In genomic region chr4:33650036-33650435, GRCh38 we compare ENCODE assay signal across 22 cellular contexts.
"Had no signal": no experiment of that assay in that cellular context is flagged by ENCODE, and none has a peak within 500 bp of the region (broad histone marks: within the 10 kb centered on the region; RNA-seq: fewer than 3 reads in every experiment).

No MANE protein-coding gene starts in this region.

- ATAC-seq: heart left ventricle; naive thymus-derived CD8-positive, alpha-beta T cell; right lobe of liver; stimulated activated naive B cell treated with anti-CD40 and anti-IgM and Interleukin-4, amounts not matched to agents 10 μg/mL and 1 μg/mL and 100 μg/mL, for 72 hours; stimulated activated naive CD8-positive, alpha-beta T cell treated with anti-CD3 and anti-CD28 coated beads, Interleukin-15, Interleukin-2, amounts not matched to agents 100 U/mL and 50 U/mL, for 24 hours had no signal

- H3K36me3 ChIP-seq: heart left ventricle, left ventricle myocardium inferior, neural progenitor cell, right atrium auricular region, right lobe of liver, stomach, thyroid gland, transverse colon, upper lobe of left lung had no signal

- H3K27me3 Mint-ChIP-seq: naive thymus-derived CD8-positive, alpha-beta T cell; stimulated activated naive B cell treated with anti-CD40 and anti-IgM and Interleukin-4, amounts not matched to agents 10 μg/mL and 1 μg/mL and 100 μg/mL, for 72 hours had no signal

- H3K4me1 ChIP-seq: heart left ventricle, left ventricle myocardium inferior, neural progenitor cell, parathyroid adenoma, right atrium auricular region, right lobe of liver, stomach, testis, thyroid gland, transverse colon, upper lobe of left lung had no signal

- H3K27ac ChIP-seq: heart left ventricle, left ventricle myocardium inferior, neural progenitor cell, parathyroid adenoma, right atrium auricular region, right lobe of liver, stomach, testis, thyroid gland, transverse colon, upper lobe of left lung had no signal

- H3K27ac Mint-ChIP-seq: naive thymus-derived CD8-positive, alpha-beta T cell; nephron progenitor cell; neural progenitor cell; stimulated activated naive B cell treated with anti-CD40 and anti-IgM and Interleukin-4, amounts not matched to agents 10 μg/mL and 1 μg/mL and 100 μg/mL, for 72 hours had no signal

- H3K4me1 Mint-ChIP-seq: naive thymus-derived CD8-positive, alpha-beta T cell; nephron progenitor cell; neural progenitor cell; stimulated activated naive B cell treated with anti-CD40 and anti-IgM and Interleukin-4, amounts not matched to agents 10 μg/mL and 1 μg/mL and 100 μg/mL, for 72 hours had no signal

- H3K4me3 ChIP-seq: heart left ventricle, left ventricle myocardium inferior, lung, neural progenitor cell, right atrium auricular region, right lobe of liver, stomach, testis, thyroid gland, transverse colon, upper lobe of left lung had no signal

- H3K4me3 Mint-ChIP-seq: naive thymus-derived CD8-positive, alpha-beta T cell; nephron progenitor cell; neural progenitor cell; stimulated activated naive B cell treated with anti-CD40 and anti-IgM and Interleukin-4, amounts not matched to agents 10 μg/mL and 1 μg/mL and 100 μg/mL, for 72 hours had no signal

- DNase-seq: heart left ventricle; hypothalamus; islet precursor cell; left ventricle myocardium inferior; naive thymus-derived CD8-positive, alpha-beta T cell; nephron progenitor cell; right lobe of liver; stimulated activated CD4-positive, alpha-beta T cell treated with anti-CD3 and anti-CD28 coated beads, Interleukin-12 subunit alpha, Interleukin-12 subunit beta, amount 100 ng/mL, for 4 hours; stimulated activated CD4-positive, alpha-beta T cell treated with anti-CD3 and anti-CD28 coated beads, Interleukin-15, amount 100 ng/mL, for 24 hours; stimulated activated CD4-positive, alpha-beta T cell treated with anti-CD3 and anti-CD28 coated beads, Interleukin-2, amount 100 ng/mL, for 24 hours; stimulated activated CD4-positive, alpha-beta T cell treated with anti-CD3 and anti-CD28 coated beads, Interleukin-4, amount 100 ng/mL, for 1 hour; stimulated activated naive B cell treated with anti-CD40 and anti-IgM and Interleukin-4, amounts not matched to agents 10 μg/mL and 1 μg/mL and 100 μg/mL, for 72 hours; stimulated activated naive CD8-positive, alpha-beta T cell treated with anti-CD3 and anti-CD28 coated beads, Interleukin-15, Interleukin-2, amounts not matched to agents 100 U/mL and 50 U/mL, for 24 hours; stomach; testis; thyroid gland; transverse colon; upper lobe of left lung had no signal

- H3K36me3 Mint-ChIP-seq: naive thymus-derived CD8-positive, alpha-beta T cell; neural progenitor cell; stimulated activated naive B cell treated with anti-CD40 and anti-IgM and Interleukin-4, amounts not matched to agents 10 μg/mL and 1 μg/mL and 100 μg/mL, for 72 hours had no signal

- H3K4me2 ChIP-seq: neural progenitor cell had no signal

- H3K27me3 ChIP-seq: heart left ventricle, neural progenitor cell, right atrium auricular region, right lobe of liver, stomach, testis, thyroid gland, transverse colon, upper lobe of left lung had no signal

- H3K9me3 ChIP-seq: heart left ventricle, right atrium auricular region, right lobe of liver, stomach, testis, thyroid gland, upper lobe of left lung had no signal

- H3K9me3 Mint-ChIP-seq: nephron progenitor cell, neural progenitor cell had no signal

- H2AFZ ChIP-seq: neural progenitor cell, parathyroid adenoma had no signal

- H3K9ac ChIP-seq: neural progenitor cell, parathyroid adenoma had no signal
